Comparison of ENCODE assay signal across 1 cellular context in genomic region chr6:11772109-11772830, GRCh38.
TF ChIP-seq lines count a peak whose summit lies in the region.

No MANE protein-coding gene starts in this region.

TF ChIP-seq in HEK293, 187 proteins besides CTCF, POLR2A, EP300 and RAD21 (continued from another document):
- TF ChIP-seq PRDM10 (tag by site-specific recombination; IDR thresholded peaks at IDR 0.05) (peak; percentile 41; the same call in 1 of the 2 replicates), PRDM1 (tag by site-specific recombination; IDR thresholded peaks at IDR 0.05) (peak; percentile 68), ZNF660 (tag by site-specific recombination; IDR thresholded peaks at IDR 0.05) (peak; percentile 58; the same call in 1 of the 2 replicates), GFI1B (tag by site-specific recombination; IDR thresholded peaks at IDR 0.05) (no peak), ZNF366 (tag by site-specific recombination; conservative IDR thresholded peaks at IDR 0.05) (0 out of 2 replicates have a peak, but pooled peaks have one; percentile 47), ZBTB6 (tag by site-specific recombination; IDR thresholded peaks at IDR 0.05) (no peak), KLF17 (tag by site-specific recombination; IDR thresholded peaks at IDR 0.05) (0 out of 2 replicates have a peak, but pooled peaks have one; percentile 24), ZNF677 (tag by site-specific recombination; IDR thresholded peaks at IDR 0.05) (no peak), PRDM6 (tag by site-specific recombination; IDR thresholded peaks at IDR 0.05) (peak; percentile 14; the same call in 1 of the 2 replicates), ZNF354C (tag by site-specific recombination; IDR thresholded peaks at IDR 0.05; ENCODE audit: borderline replicate concordance, low read depth) (no peak)
